Comparison of ENCODE assay signal across 7 cellular contexts in the genomic region with DNA sequence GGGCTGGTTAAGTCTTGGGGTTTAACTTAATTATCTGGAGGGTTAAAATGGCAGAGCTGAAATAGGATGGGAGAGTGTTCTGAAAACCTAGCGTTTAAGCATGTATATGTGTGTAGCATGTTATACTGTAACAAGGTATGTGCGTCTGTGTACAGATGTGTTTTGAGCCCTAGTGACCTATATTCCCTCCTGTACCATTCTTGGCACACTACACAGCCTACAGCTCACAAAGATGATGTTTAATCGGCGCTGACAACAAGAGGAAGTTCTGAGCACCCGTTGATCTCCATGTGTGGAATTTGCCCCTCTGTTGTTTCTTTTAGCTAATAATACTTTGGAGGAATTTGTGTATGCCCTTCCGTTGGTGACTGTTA. TPM values are rescaled to one million over a fixed set of nuclear protein-coding genes. Genes with fewer than 3 reads are reported as not detected.
DNase-seq lines count a peak whose midpoint lies in the region; ATAC-seq, FAIRE-seq and TF ChIP-seq lines count a peak whose summit lies in the region.

No MANE protein-coding gene starts in this region.

- no peak for DNase-seq in H54 (ENCODE audit: insufficient read length, low spot score)
- DNase-seq in SW480 (ENCODE audit: low spot score): peak; percentile 1
- no peak for DNase-seq in right cardiac atrium
- DNase-seq in activated CD8-positive, alpha-beta memory T cell treated with anti-CD3 and anti-CD28 coated beads, Interleukin-2, amount 50 U/mL, for 4 hours: no peak

- no peak for TF ChIP-seq POLR2A in H54 (IDR thresholded peaks at IDR 0.05; ENCODE audit: low read depth, low read length)

- no peaks in the 10 kb centered on the region for H3K27me3 ChIP-seq in right cardiac atrium (ENCODE audit: control insufficient read depth, insufficient read depth)
- no peaks in the 10 kb centered on the region for H3K27me3 ChIP-seq in skeletal muscle satellite cell (ENCODE audit: control insufficient read depth, insufficient read depth, low read length)

- H3K27ac ChIP-seq in right cardiac atrium (ENCODE audit: low read length): peak overlapping the region; percentile 72

- 5% methylated on average over 6 of the region's 6 CpGs for WGBS in right cardiac atrium

- peaks cover 3% of the 10 kb centered on the region for H3K36me3 ChIP-seq in skeletal muscle satellite cell (ENCODE audit: insufficient read depth, low read length)

- FAIRE-seq in H54 (lab: Jason Lieb, UNC): peak; percentile 27

- intact Hi-C loops in right cardiac atrium (cut with DNase I): loop anchor here in 1 of 4 donors (10.0 kb wide), 1 partner anchor 134 kb away; no protein-coding TSS in a partner anchor

- H3K9ac ChIP-seq in skeletal muscle satellite cell (ENCODE audit: low read depth, low read length): no peak overlapping the region

- ATAC-seq in right cardiac atrium (peak in 1 of 2 donors; percentile 4), HG03457 (IDR thresholded peaks at IDR 0.05; ENCODE audit: unreplicated experiment) (no peak), HG02678 (IDR thresholded peaks at IDR 0.05; ENCODE audit: unreplicated experiment) (no peak)

- H3K4me3 ChIP-seq in right cardiac atrium (ENCODE audit: low read length) (peak overlapping the region; percentile 69), skeletal muscle satellite cell (ENCODE audit: low read length) (peak overlapping the region; percentile 93)

- H3K4me2 ChIP-seq in skeletal muscle satellite cell (ENCODE audit: low read length): peak overlapping the region; percentile 96

- peaks cover 3% of the 10 kb centered on the region for H3K4me1 ChIP-seq in right cardiac atrium (ENCODE audit: control insufficient read depth, insufficient read depth, low read length)
- H3K4me1 ChIP-seq in skeletal muscle satellite cell (ENCODE audit: control insufficient read depth, insufficient read depth, low read length): peaks cover 16% of the 10 kb centered on the region

- H3K9me3 ChIP-seq in right cardiac atrium (ENCODE audit: control insufficient read depth, low read length) (no peaks in the 10 kb centered on the region), skeletal muscle satellite cell (replicated peaks; ENCODE audit: low read length) (no peaks in the 10 kb centered on the region)

RNA-seq across cellular contexts. Expression of gene CARMIL1, which starts 1.4 kb away (rescaled TPM):
- 10 to 100 TPM; 16.8 to 19.8 (median 18.1) TPM for total RNA-seq in right cardiac atrium
- polyA plus RNA-seq in right cardiac atrium: 9.5 TPM
- total RNA-seq in skeletal muscle satellite cell (2012; rRNA removed): 10.5 and 12.4 TPM in 2 replicates
